In genomic region chr2:86274918-86275275, GRCh38 we compare ENCODE assay signal across 9 cellular contexts.
DNase-seq lines count a peak whose midpoint lies in the region; ATAC-seq and TF ChIP-seq lines count a peak whose summit lies in the region.
"Had no signal": no experiment of that assay in that cellular context is flagged by ENCODE, and none has a peak within 500 bp of the region (broad histone marks: within the 10 kb centered on the region; RNA-seq: fewer than 3 reads in every experiment).

No MANE protein-coding gene starts in this region.

- H2BK12ac ChIP-seq in mesenchymal stem cell (ENCODE audit: low read length in 2 of 2), result no peak overlapping the region

- H3F3A ChIP-seq in MM.1S (ENCODE audit: insufficient read depth, low read length), result no peaks in the 10 kb centered on the region

- H3K4me3 ChIP-seq in mesenchymal stem cell (ENCODE audit: insufficient read depth in 1 of 2, low read depth in 1 of 2, low read length in 2 of 2) (no peak overlapping the region), MM.1S (ENCODE audit: low read length) (no peak overlapping the region)
- H3K4me3 ChIP-seq: SK-N-MC had no signal

- H3K27ac ChIP-seq in mesenchymal stem cell (ENCODE audit: low read length, poor library complexity, severe bottlenecking) (peak overlapping the region; percentile 13), MM.1S (ENCODE audit: low read length) (no peak overlapping the region)
- H3K27ac ChIP-seq: SK-N-MC had no signal

- no peak overlapping the region for H2BK120ac ChIP-seq in mesenchymal stem cell (ENCODE audit: low read depth, low read length)

- peaks cover 27% of the 10 kb centered on the region for H3K9me3 Mint-ChIP-seq in activated CD4-positive, alpha-beta memory T cell treated with anti-CD3 and anti-CD28 coated beads for 36 hours

- peaks cover 21% of the 10 kb centered on the region for H3K4me1 Mint-ChIP-seq in activated CD4-positive, alpha-beta memory T cell treated with anti-CD3 and anti-CD28 coated beads for 36 hours (ENCODE audit: low read depth)

- no peak overlapping the region for H3K4me2 ChIP-seq in mesenchymal stem cell (ENCODE audit: low read length, poor library complexity, severe bottlenecking)
- H3K4me2 ChIP-seq in MM.1S (ENCODE audit: low read depth, low read length), result no peak overlapping the region

- H3K23ac ChIP-seq in mesenchymal stem cell (ENCODE audit: low read length in 2 of 2), result no peak overlapping the region

- H3K27me3 ChIP-seq in mesenchymal stem cell (ENCODE audit: control insufficient read depth in 1 of 2, insufficient read depth in 1 of 2, low read length in 2 of 2), result peaks cover 11 to 20% of the 10 kb centered on the region in 2 experiments
- no peaks in the 10 kb centered on the region for H3K27me3 ChIP-seq in MM.1S (replicated peaks; ENCODE audit: insufficient read depth, low read length)

- ATAC-seq in HG02678 (IDR thresholded peaks at IDR 0.05; ENCODE audit: unreplicated experiment) (peak; percentile 76), HG02885 (IDR thresholded peaks at IDR 0.05; ENCODE audit: poor library complexity, unreplicated experiment) (no peak)

- H4K20me1 ChIP-seq in MM.1S (ENCODE audit: insufficient read depth, low read length), result no peaks in the 10 kb centered on the region

- H3K9me2 ChIP-seq in MM.1S (replicated peaks; ENCODE audit: insufficient read depth, low read length), result no peaks in the 10 kb centered on the region

- no peaks in the 10 kb centered on the region for H3K79me1 ChIP-seq in mesenchymal stem cell (replicated peaks; ENCODE audit: low read length, poor library complexity, severe bottlenecking)

- no peak overlapping the region for H3K9ac ChIP-seq in mesenchymal stem cell (ENCODE audit: low read length)
- no peak overlapping the region for H3K9ac ChIP-seq in MM.1S (ENCODE audit: low read length)

- peaks cover 22% of the 10 kb centered on the region for H3K9me3 ChIP-seq in mesenchymal stem cell (ENCODE audit: control insufficient read depth, low read length)
- no peaks in the 10 kb centered on the region; the same call in 1 of the 2 replicates for H3K9me3 ChIP-seq in MM.1S (replicated peaks; ENCODE audit: insufficient read depth, low read length)

- H3K14ac ChIP-seq in mesenchymal stem cell (ENCODE audit: low read length in 2 of 2), result no peak overlapping the region

- H3K36me3 ChIP-seq in mesenchymal stem cell (ENCODE audit: control insufficient read depth in 1 of 2, insufficient read depth in 2 of 2, low read depth in 1 of 2, low read length in 2 of 2) (no peaks in the 10 kb centered on the region), MM.1S (replicated peaks; ENCODE audit: insufficient read depth, low read length) (no peaks in the 10 kb centered on the region)

- no peak overlapping the region for H4K91ac ChIP-seq in mesenchymal stem cell (ENCODE audit: low read length)

- H2AK5ac ChIP-seq in mesenchymal stem cell (ENCODE audit: low read length, severe bottlenecking), result no peak overlapping the region

- H2BK5ac ChIP-seq in mesenchymal stem cell (ENCODE audit: low read depth, low read length, poor library complexity, severe bottlenecking), result no peak overlapping the region

- H3K27ac Mint-ChIP-seq in activated CD4-positive, alpha-beta memory T cell treated with anti-CD3 and anti-CD28 coated beads for 36 hours, result no peak overlapping the region

- intact Hi-C loops in activated CD4-positive, alpha-beta memory T cell treated with anti-CD3 and anti-CD28 coated beads for 36 hours (cut with micrococcal nuclease), result no loop called here

- WGBS in mesenchymal stem cell, result 88% methylated on average over 3 of the region's 3 CpGs

- no peak overlapping the region for H2BK15ac ChIP-seq in mesenchymal stem cell (ENCODE audit: low read depth, poor library complexity, severe bottlenecking)

- H3K27me3 Mint-ChIP-seq in activated CD4-positive, alpha-beta memory T cell treated with anti-CD3 and anti-CD28 coated beads for 36 hours, result peaks cover 4% of the 10 kb centered on the region

- H3K4me3 Mint-ChIP-seq in activated CD4-positive, alpha-beta memory T cell treated with anti-CD3 and anti-CD28 coated beads for 36 hours, result no peak overlapping the region

- no peak overlapping the region for H3K18ac ChIP-seq in mesenchymal stem cell (ENCODE audit: low read depth in 1 of 2, low read length in 2 of 2)

- H3K4me1 ChIP-seq in mesenchymal stem cell (ENCODE audit: control insufficient read depth, insufficient read depth, low read depth, low read length) (peaks cover 8% of the 10 kb centered on the region), MM.1S (ENCODE audit: low read length) (no peaks in the 10 kb centered on the region)

- peaks cover 8% of the 10 kb centered on the region for H3K36me3 Mint-ChIP-seq in activated CD4-positive, alpha-beta memory T cell treated with anti-CD3 and anti-CD28 coated beads for 36 hours

- POLR2A ChIA-PET in activated CD4-positive, alpha-beta memory T cell treated with anti-CD3 and anti-CD28 coated beads for 36 hours (lab: Charles Lee), result no interaction called here

- peak overlapping the region; percentile 7 for H4K8ac ChIP-seq in mesenchymal stem cell (ENCODE audit: low read length)

- H2AFZ ChIP-seq in mesenchymal stem cell (ENCODE audit: low read depth, low read length) (no peak overlapping the region), MM.1S (ENCODE audit: low read length) (no peak overlapping the region)

- in situ Hi-C loops in GM13977 (cut with MboI; ENCODE audit: low pct_unique_long_range_greater_than_20kb, low sequenced_read_pairs, unreplicated experiment), result no loop called here

- no peak overlapping the region for H3K4ac ChIP-seq in mesenchymal stem cell (ENCODE audit: low read depth in 1 of 2, low read length in 2 of 2)

- no peaks in the 10 kb centered on the region for H3K79me2 ChIP-seq in MM.1S (ENCODE audit: low read length)

- DNase-seq in GM13977 (ENCODE audit: low spot score) (peak; percentile 46), RPMI7951 (ENCODE audit: low read depth) (peak; percentile 88), mesenchymal stem cell (peak; percentile 22), MM.1S (no peak), NCI-H1436 (lab: John Stamatoyannopoulos, UW) (no peak)
- no peak for DNase-seq in activated CD4-positive, alpha-beta memory T cell treated with anti-CD3 and anti-CD28 coated beads for 36 hours

- TF ChIP-seq CTCF in GM13977 (IDR thresholded peaks at IDR 0.05; ENCODE audit: extremely low read depth, insufficient read depth, missing control alignments) (no peak), MM.1S (IDR thresholded peaks at IDR 0.05; ENCODE audit: low read length) (no peak)

- CTCF ChIA-PET in activated CD4-positive, alpha-beta memory T cell treated with anti-CD3 and anti-CD28 coated beads for 36 hours (lab: Charles Lee), result interaction anchor here (1.2 kb wide), 1 partner anchor 54 kb away, joined by 3 read pairs; no protein-coding TSS in a partner anchor

Comparison
In these comparisons a context has a peak if more than half of its experiments do, and no peak if none do; other contexts are left out.
1. DNase-seq: peak in GM13977 (single experiment), RPMI7951 (single experiment) and mesenchymal stem cell (single experiment); none in activated CD4-positive, alpha-beta memory T cell treated with anti-CD3 and anti-CD28 coated beads for 36 hours (single experiment), MM.1S (single experiment) and NCI-H1436 (single experiment).